Comparison of ENCODE assay signal across 9 cellular contexts in the genomic region with DNA sequence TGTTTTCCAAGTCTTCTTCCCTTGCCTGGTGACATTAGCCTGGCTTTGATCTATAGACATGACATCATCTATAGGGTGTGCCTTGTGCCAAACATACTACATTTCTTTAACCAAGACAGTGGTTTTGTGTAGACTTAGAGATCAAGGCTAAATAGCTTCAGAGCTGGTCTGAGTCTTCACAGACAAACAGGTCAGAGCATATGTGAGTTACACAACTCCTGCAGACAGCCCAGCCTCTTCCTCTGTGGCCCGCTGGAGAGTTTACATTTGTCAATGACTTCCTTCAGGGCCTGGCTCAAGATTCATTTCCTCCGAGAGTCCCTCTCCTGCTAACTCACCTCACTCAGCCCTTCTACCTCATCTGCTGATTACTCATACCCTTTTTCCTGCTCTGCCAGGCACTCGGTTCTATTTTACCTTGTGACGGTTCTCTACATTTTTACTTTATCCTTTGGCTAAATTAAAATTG.
A peak's percentile ranks its signal among the peaks of the same experiment; 100 is the strongest.
DNase-seq lines count a peak whose midpoint lies in the region; ATAC-seq, FAIRE-seq and TF ChIP-seq lines count a peak whose summit lies in the region.
"Had no signal": no experiment of that assay in that cellular context is flagged by ENCODE, and none has a peak within 500 bp of the region (broad histone marks: within the 10 kb centered on the region; RNA-seq: fewer than 3 reads in every experiment).

No MANE protein-coding gene starts in this region.

- H3K27ac Mint-ChIP-seq in CD14-positive monocyte = peak overlapping the region; percentile 79 to 94 (median 88)

- DNase-seq in CD14-positive monocyte (ENCODE audit: low spot score) = peak; percentile 89
- DNase-seq in Kasumi-1 (lab: John Stamatoyannopoulos, UW) = peak; percentile 98 to 99
- DNase-seq in activated T-cell treated with anti-CD3 and anti-CD28 coated beads, Interleukin-2, amount 50 U/mL, for 48 hours = peak; percentile 23 to 30
- DNase-seq in left ventricle myocardium superior = no peak
- DNase-seq in stimulated activated CD8-positive, alpha-beta memory T cell treated with anti-CD3 and anti-CD28 coated beads, Interleukin-7, amount 100 ng/mL, for 48 hours (ENCODE audit: extremely low read depth in 1 of 2, low read depth in 1 of 2) = peak; percentile 5 to 11
- DNase-seq in frontal cortex (ENCODE audit: low spot score in 2 of 2) = no peak
- DNase-seq in NCI-H524 (lab: John Stamatoyannopoulos, UW) = no peak
- DNase-seq in NCI-H1105 (lab: John Stamatoyannopoulos, UW) = no peak

- peaks cover 0 to 3% (median 0%) of the 10 kb centered on the region in 3 donors for H3K27me3 Mint-ChIP-seq in CD14-positive monocyte (ENCODE audit: low read depth in 3 of 3)

- H3K9me3 Mint-ChIP-seq in CD14-positive monocyte = peaks cover 0 to 8% (median 0%) of the 10 kb centered on the region in 7 donors

- intact Hi-C loops in CD14-positive monocyte (cut with micrococcal nuclease) (loop anchor here in 1 of 2 donors (10.0 kb wide), 1 partner anchor 382 kb away; no protein-coding TSS in a partner anchor), left ventricle myocardium superior (cut with micrococcal nuclease) (no loop called here)

- ATAC-seq in left ventricle myocardium superior = peak; percentile 85

- no peak for FAIRE-seq in frontal cortex (lab: Jason Lieb, UNC)
- FAIRE-seq: H1 had no signal

- H3K36me3 Mint-ChIP-seq in CD14-positive monocyte = no peaks in the 10 kb centered on the region

- H3K4me3 Mint-ChIP-seq in CD14-positive monocyte = peak overlapping the region in 1 of 2 donors; percentile 51

- H3K4me1 Mint-ChIP-seq in CD14-positive monocyte = peaks cover 48% of the 10 kb centered on the region

- TF ChIP-seq CTCF in CD14-positive monocyte (IDR thresholded peaks at IDR 0.05) = no peak

Comparison
In these comparisons a context has a peak if more than half of its experiments do, and no peak if none do; other contexts are left out.
1. DNase-seq: peak in CD14-positive monocyte (single experiment), Kasumi-1 (2 of 2), activated T-cell treated with anti-CD3 and anti-CD28 coated beads, Interleukin-2, amount 50 U/mL, for 48 hours (2 of 2) and stimulated activated CD8-positive, alpha-beta memory T cell treated with anti-CD3 and anti-CD28 coated beads, Interleukin-7, amount 100 ng/mL, for 48 hours (2 of 2); none in left ventricle myocardium superior (single experiment), frontal cortex (0 of 2), NCI-H524 (0 of 2) and NCI-H1105 (single experiment).